8 cellular contexts compared by ENCODE assay signal in the genomic region with DNA sequence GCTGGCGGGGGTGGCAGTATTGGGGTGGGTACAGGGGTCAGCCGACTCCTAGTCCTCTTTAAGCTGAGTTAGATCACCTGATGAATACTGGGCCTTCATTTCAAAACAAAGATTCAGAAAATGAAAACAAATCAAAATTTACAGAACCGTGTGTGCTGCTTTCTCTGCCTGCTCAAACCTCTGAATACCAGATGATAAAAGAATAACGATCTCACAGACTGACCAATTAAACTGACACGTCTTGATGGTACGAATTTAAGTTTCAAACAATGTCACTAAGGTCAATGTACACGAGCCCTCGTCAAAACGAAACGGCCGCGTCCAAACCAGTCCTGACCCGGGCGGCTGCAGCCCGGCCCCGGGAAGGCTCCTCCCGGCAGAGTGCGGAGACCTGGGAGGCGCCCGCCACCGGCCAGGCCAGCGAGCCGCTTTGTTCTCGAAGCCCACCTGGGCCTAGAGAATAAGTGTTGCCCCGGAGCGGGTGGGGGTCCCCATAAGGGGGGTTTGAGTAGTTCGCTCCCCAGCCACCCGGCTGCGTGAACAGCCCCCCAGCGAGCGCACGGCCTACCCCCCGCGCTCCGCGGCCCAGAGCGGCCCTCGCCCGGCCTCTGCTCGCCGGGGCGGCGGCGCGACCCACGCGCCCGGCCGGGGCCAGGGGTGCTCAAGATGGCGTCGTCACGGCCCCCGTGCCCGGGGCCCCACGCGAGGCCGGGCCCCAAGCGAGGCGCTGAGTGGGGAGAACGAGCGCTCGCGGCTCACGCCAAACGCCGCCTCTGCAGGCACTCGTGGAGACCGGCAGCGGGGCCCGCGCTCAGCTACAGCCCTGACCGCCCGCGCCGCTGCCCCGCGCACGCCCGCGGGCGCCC. TPM values are rescaled to one million over a fixed set of nuclear protein-coding genes. Genes with fewer than 3 reads are reported as not detected.
A peak's percentile ranks its signal among the peaks of the same experiment; 100 is the strongest.
DNase-seq lines count a peak whose midpoint lies in the region; ATAC-seq and TF ChIP-seq lines count a peak whose summit lies in the region.

No MANE protein-coding gene starts in this region.

- H3K9me3 ChIP-seq in OCI-LY7 (ENCODE audit: low read length): no peaks in the 10 kb centered on the region
- H3K9me3 ChIP-seq in mucosa of stomach (ENCODE audit: control insufficient read depth, low read length): no peaks in the 10 kb centered on the region
- H3K9me3 ChIP-seq in uterus: no peaks in the 10 kb centered on the region

- H3K4me3 ChIP-seq in OCI-LY7 (ENCODE audit: low read depth, low read length, poor library complexity, severe bottlenecking) (peak overlapping the region; percentile 98), dorsolateral prefrontal cortex (peak overlapping the region; percentile 59 to 98 (median 85)), mucosa of stomach (ENCODE audit: low read length) (peak overlapping the region; percentile 39), uterus (peak overlapping the region; percentile 44 to 90)

- BruUV-seq in OCI-LY7 (replicated peaks; lab: Mats Ljungman, UMichigan): no TSS peak

- no peaks in the 10 kb centered on the region for H3K27me3 ChIP-seq in dorsolateral prefrontal cortex
- H3K27me3 ChIP-seq in mucosa of stomach (ENCODE audit: control insufficient read depth, insufficient read depth, low read length): no peaks in the 10 kb centered on the region
- H3K27me3 ChIP-seq in uterus: no peaks in the 10 kb centered on the region

- H3K9ac ChIP-seq in mucosa of stomach (ENCODE audit: low read length): peak overlapping the region; percentile 70

- TF ChIP-seq CTCF in OCI-LY7 (conservative IDR thresholded peaks at IDR 0.05; ENCODE audit: low read length) (no peak), dorsolateral prefrontal cortex (IDR thresholded peaks at IDR 0.05 in 54 of 56, conservative IDR thresholded peaks at IDR 0.05 in 2 of 56; ENCODE audit: low read depth in 1 of 56, partially characterized antibody in 56 of 56) (peak in 1 of 56 donors; percentile 6), uterus (IDR thresholded peaks at IDR 0.05) (no peak)

- intact Hi-C loops in OCI-LY7 (cut with micrococcal nuclease; ENCODE audit: unreplicated experiment): loop anchor here (1.0 to 5.0 kb wide), 3 partner anchors 20 to 75 kb away; a partner anchor contains a TSS
- intact Hi-C loops in dorsolateral prefrontal cortex (cut with DNase I): loop anchor here (1.0 to 10.0 kb wide), 8 partner anchors 20 to 652 kb away; a partner anchor contains a TSS
- intact Hi-C loops in uterus (cut with DNase I; ENCODE audit: low total_unique reads): no loop called here

- peak; percentile 10 for ATAC-seq in HG02623 (IDR thresholded peaks at IDR 0.05; ENCODE audit: unreplicated experiment)

- H4K20me1 ChIP-seq in OCI-LY7 (ENCODE audit: insufficient read depth, low read length): peaks cover 26% of the 10 kb centered on the region

- H2AFZ ChIP-seq in OCI-LY7 (ENCODE audit: low read length): no peak overlapping the region

- POLR2A ChIA-PET in OCI-LY7 (lab: Charles Lee): interaction anchor here (1.0 to 1.3 kb wide), 2 partner anchors 22 to 42 kb away, joined by 3 to 5 read pairs; no protein-coding TSS in a partner anchor

- no peaks in the 10 kb centered on the region for H3K9me2 ChIP-seq in OCI-LY7 (ENCODE audit: insufficient read depth, low read length)

- H3K4me2 ChIP-seq in OCI-LY7 (ENCODE audit: low read length): peak overlapping the region; percentile 78

- H3K36me3 ChIP-seq in OCI-LY7 (ENCODE audit: insufficient read depth, low read length): peaks cover 51% of the 10 kb centered on the region
- peaks cover 9% of the 10 kb centered on the region for H3K36me3 ChIP-seq in mucosa of stomach (ENCODE audit: control insufficient read depth, insufficient read depth, low read length)
- H3K36me3 ChIP-seq in uterus: no peaks in the 10 kb centered on the region

- no peak for TF ChIP-seq POLR2A in uterus (IDR thresholded peaks at IDR 0.05)

- CTCF ChIA-PET in OCI-LY7 (lab: Charles Lee; ENCODE audit: unreplicated experiment): no interaction called here

- DNase-seq in DMS 273 (lab: John Stamatoyannopoulos, UW; ENCODE audit: unreplicated experiment) (peak; percentile 57), DMS 273 treated with DMSO at 0.1 percent for 48 hours (lab: John Stamatoyannopoulos, UW) (no peak), OCI-LY7 (ENCODE audit: low spot score) (peak; percentile 28), dorsolateral prefrontal cortex (peak in 2 of 10 donors; percentile 12 to 35), uterus (no peak), 8988T (no peak)

- H3K27ac ChIP-seq in OCI-LY7 (ENCODE audit: low read depth, low read length, poor library complexity, severe bottlenecking): peak overlapping the region; percentile 37
- H3K27ac ChIP-seq in dorsolateral prefrontal cortex: peak overlapping the region in 58 of 59 donors; percentile 57 to 100 (median 94)
- peak overlapping the region; percentile 94 to 99 for H3K27ac ChIP-seq in uterus

- peaks cover 58% of the 10 kb centered on the region for H3K79me2 ChIP-seq in OCI-LY7 (ENCODE audit: insufficient read depth, low read depth, low read length)

- H3K4me1 ChIP-seq in OCI-LY7 (ENCODE audit: insufficient read depth, low read length, poor library complexity, severe bottlenecking): peaks cover 25% of the 10 kb centered on the region
- peaks cover 19% of the 10 kb centered on the region for H3K4me1 ChIP-seq in mucosa of stomach (ENCODE audit: control insufficient read depth, insufficient read depth, low read length)
- H3K4me1 ChIP-seq in uterus: peaks cover 0 to 21% of the 10 kb centered on the region in 2 donors

RNA-seq across cellular contexts. Expression of a gene that starts 0.7 kb away (rescaled TPM):
- total RNA-seq in OCI-LY7 (2014; rRNA removed; shearing (Covaris generic)): 247 and 362 TPM in 2 replicates
- total RNA-seq in OCI-LY7 (2022) (223 and 266 TPM in 2 replicates), dorsolateral prefrontal cortex (100 to 1,000 TPM in 114 of 120 experiments, 10 to 100 TPM in 6; 92.8 to 154 (median 124) TPM), uterus (100 to 1,000 TPM; 145 to 214 (median 162) TPM)

RNA-seq across cellular contexts. Expression of a gene that starts 1.1 kb away (rescaled TPM):
- total RNA-seq in OCI-LY7 (2014; rRNA removed; shearing (Covaris generic)): 13.0 and 17.0 TPM in 2 replicates
- 16.8 and 17.7 TPM in 2 replicates for total RNA-seq in OCI-LY7 (2022)
- 10 to 100 TPM; 23.7 to 55.2 (median 35.7) TPM for total RNA-seq in dorsolateral prefrontal cortex
- 10 to 100 TPM in 2 of 4 donors, 1 to 10 TPM in 1, under 1 TPM in 1; 0.51 to 21.7 (median 12.8) TPM for total RNA-seq in uterus

RNA-seq across cellular contexts. Expression of a gene that starts 20.2 kb away (rescaled TPM):
- total RNA-seq in OCI-LY7 (2014; rRNA removed; shearing (Covaris generic)): 44.7 and 54.2 TPM in 2 replicates
- total RNA-seq in OCI-LY7 (2022) (53.7 and 54.4 TPM in 2 replicates), dorsolateral prefrontal cortex (10 to 100 TPM; 50.8 to 92.9 (median 73.1) TPM), uterus (10 to 100 TPM in 3 of 4 donors, 1 to 10 TPM in 1; 3.1 to 56.8 (median 45.9) TPM)

RNA-seq across cellular contexts. Expression of a gene that starts 40.3 kb away (rescaled TPM):
- 20.3 and 24.1 TPM in 2 replicates for total RNA-seq in OCI-LY7 (2014; rRNA removed; shearing (Covaris generic))
- 37.5 and 38.6 TPM in 2 replicates for total RNA-seq in OCI-LY7 (2022)
- 10 to 100 TPM; 29.6 to 57.5 (median 39.1) TPM for total RNA-seq in dorsolateral prefrontal cortex
- 10 to 100 TPM in 3 of 4 donors, under 1 TPM in 1; 0.59 to 38.5 (median 22.7) TPM for total RNA-seq in uterus

Comparison
In these comparisons a context has a peak if more than half of its experiments do, and no peak if none do; other contexts are left out.
1. DNase-seq: peak in DMS 273 (single experiment) and OCI-LY7 (single experiment); none in DMS 273 treated with DMSO at 0.1 percent for 48 hours (single experiment), uterus (0 of 2) and 8988T (single experiment).
2. H3K27ac ChIP-seq: peak in every context shown above with its lines; median percentile 96 in uterus; 94 in dorsolateral prefrontal cortex; 37 in OCI-LY7.
3. H3K4me3 ChIP-seq: peak in every context shown above with its lines; median percentile 98 in OCI-LY7; 85 in dorsolateral prefrontal cortex; 67 in uterus; 39 in mucosa of stomach.